Comparison of ENCODE assay signal across 7 cellular contexts in genomic region chr6:26021350-26022165, GRCh38.
DNase-seq lines count a peak whose midpoint lies in the region; ATAC-seq and TF ChIP-seq lines count a peak whose summit lies in the region.

No MANE protein-coding gene starts in this region.

- H3K4me3 ChIP-seq in astrocyte of the cerebellum (ENCODE audit: low read depth, low read length) (peak overlapping the region; percentile 70), retinal pigment epithelial cell (ENCODE audit: low read length) (peak overlapping the region; percentile 72)

- in situ Hi-C loops in astrocyte of the cerebellum (cut with HindIII; ENCODE audit: low sequenced_read_pairs) = no loop called here

- DNase-seq in NCI-H2081 (lab: John Stamatoyannopoulos, UW) (peak; percentile 87 to 93), T1000 (lab: John Stamatoyannopoulos, UW) (peak; percentile 77), astrocyte of the cerebellum (ENCODE audit: low read depth) (peak; percentile 86), hippocampal formation (lab: John Stamatoyannopoulos, UW) (peak; percentile 81 to 82), retinal pigment epithelial cell (ENCODE audit: low read depth) (no peak)

- TF ChIP-seq CTCF in astrocyte of the cerebellum (IDR thresholded peaks at IDR 0.05; ENCODE audit: low read depth, low read length, missing control alignments) = no peak
- no peak for TF ChIP-seq CTCF in retinal pigment epithelial cell (conservative IDR thresholded peaks at IDR 0.05; ENCODE audit: low read depth, low read length)

- ATAC-seq in GM18517 (IDR thresholded peaks at IDR 0.05; ENCODE audit: unreplicated experiment) (peak; percentile 42), HG03025 (IDR thresholded peaks at IDR 0.05; ENCODE audit: low FRiP score, unreplicated experiment) (peak; percentile 45)
